Comparison of ENCODE assay signal across 13 cellular contexts in genomic region chr5:95519681-95520080, GRCh38. TPM values are rescaled to one million over a fixed set of nuclear protein-coding genes. Genes with fewer than 3 reads are reported as not detected.
DNase-seq lines count a peak whose midpoint lies in the region; TF ChIP-seq lines count a peak whose summit lies in the region.
"Had no signal": no experiment of that assay in that cellular context is flagged by ENCODE, and none has a peak within 500 bp of the region (broad histone marks: within the 10 kb centered on the region; RNA-seq: fewer than 3 reads in every experiment).

No MANE protein-coding gene starts in this region.

- H3K4me3 Mint-ChIP-seq in activated CD4-positive, alpha-beta T cell treated with anti-CD3 and anti-CD28 coated beads, Interleukin-2, amount 10 ng/mL, durations not matched to agents 7 days and 5 days: no peak overlapping the region
- peak overlapping the region in 2 of 5 experiments; percentile 19 to 59 for H3K4me3 Mint-ChIP-seq in brain
- no peak overlapping the region for H3K4me3 Mint-ChIP-seq in glutamatergic neuron (ENCODE audit: unreplicated experiment)
- H3K4me3 Mint-ChIP-seq: B cell; CD8-positive, alpha-beta T cell; H9; IgD-negative memory B cell had no signal

- peak overlapping the region; percentile 48 for H3K27ac Mint-ChIP-seq in activated CD4-positive, alpha-beta T cell treated with anti-CD3 and anti-CD28 coated beads, Interleukin-2, amount 10 ng/mL, durations not matched to agents 7 days and 5 days
- H3K27ac Mint-ChIP-seq in brain: peak overlapping the region in 3 of 5 experiments; percentile 46 to 92 (median 72)
- peak overlapping the region; percentile 2 for H3K27ac Mint-ChIP-seq in glutamatergic neuron (ENCODE audit: unreplicated experiment)
- H3K27ac Mint-ChIP-seq: B cell; CD8-positive, alpha-beta T cell had no signal

- no peaks in the 10 kb centered on the region for H3K9me3 Mint-ChIP-seq in activated CD4-positive, alpha-beta T cell treated with anti-CD3 and anti-CD28 coated beads, Interleukin-2, amount 10 ng/mL, durations not matched to agents 7 days and 5 days
- H3K9me3 Mint-ChIP-seq in brain: peaks cover 0 to 8% (median 0%) of the 10 kb centered on the region in 5 experiments
- H3K9me3 Mint-ChIP-seq in glutamatergic neuron (ENCODE audit: unreplicated experiment): no peaks in the 10 kb centered on the region
- H3K9me3 Mint-ChIP-seq: CD8-positive, alpha-beta T cell; H9 had no signal

- POLR2A ChIA-PET in activated CD4-positive, alpha-beta T cell treated with anti-CD3 and anti-CD28 coated beads, Interleukin-2, amount 10 ng/mL, durations not matched to agents 7 days and 5 days (lab: Charles Lee): no interaction called here

- H3K36me3 Mint-ChIP-seq in activated CD4-positive, alpha-beta T cell treated with anti-CD3 and anti-CD28 coated beads, Interleukin-2, amount 10 ng/mL, durations not matched to agents 7 days and 5 days (ENCODE audit: low read depth): peaks cover 38% of the 10 kb centered on the region
- H3K36me3 Mint-ChIP-seq in brain (peaks cover 59% of the 10 kb centered on the region), glutamatergic neuron (ENCODE audit: unreplicated experiment) (peaks cover 5% of the 10 kb centered on the region)

- H3K4me1 Mint-ChIP-seq in activated CD4-positive, alpha-beta T cell treated with anti-CD3 and anti-CD28 coated beads, Interleukin-2, amount 10 ng/mL, durations not matched to agents 7 days and 5 days: no peaks in the 10 kb centered on the region
- no peaks in the 10 kb centered on the region for H3K4me1 Mint-ChIP-seq in brain
- peaks cover 14% of the 10 kb centered on the region for H3K4me1 Mint-ChIP-seq in glutamatergic neuron (ENCODE audit: low read depth, unreplicated experiment)
- H3K4me1 Mint-ChIP-seq: B cell, H9, IgD-negative memory B cell had no signal

- CTCF ChIA-PET in activated CD4-positive, alpha-beta T cell treated with anti-CD3 and anti-CD28 coated beads, Interleukin-2, amount 10 ng/mL, durations not matched to agents 7 days and 5 days (lab: Charles Lee): interaction anchor here (1.4 kb wide), 1 partner anchor 15 kb away, joined by 3 read pairs; no protein-coding TSS in a partner anchor

- TF ChIP-seq CTCF in brain (conservative IDR thresholded peaks at IDR 0.05) (no peak), glutamatergic neuron (IDR thresholded peaks at IDR 0.05; ENCODE audit: partially characterized antibody, unreplicated experiment) (no peak), foreskin fibroblast (IDR thresholded peaks at IDR 0.05; ENCODE audit: low read depth, low read length) (no peak)

- H3K27me3 Mint-ChIP-seq in activated CD4-positive, alpha-beta T cell treated with anti-CD3 and anti-CD28 coated beads, Interleukin-2, amount 10 ng/mL, durations not matched to agents 7 days and 5 days: no peaks in the 10 kb centered on the region
- H3K27me3 Mint-ChIP-seq in brain (no peaks in the 10 kb centered on the region), glutamatergic neuron (ENCODE audit: unreplicated experiment) (peaks cover 1% of the 10 kb centered on the region)
- H3K27me3 Mint-ChIP-seq: B cell, IgD-negative memory B cell had no signal

- no peak for DNase-seq in activated CD4-positive, alpha-beta T cell treated with anti-CD3 and anti-CD28 coated beads, Interleukin-2, amount 10 ng/mL, durations not matched to agents 7 days and 5 days
- no peak for DNase-seq in activated CD4-positive, alpha-beta T cell treated with anti-CD3 and anti-CD28 coated beads, Interleukin-2, amount 50 U/mL, for 48 hours
- DNase-seq in glutamatergic neuron (no peak), foreskin fibroblast (no peak), DMS79 treated with DMSO at 0.1 percent for 48 hours (lab: John Stamatoyannopoulos, UW) (no peak)
- DNase-seq: Calu3; CD8-positive, alpha-beta T cell; GF-D8; H9 had no signal

- H3K4me3 ChIP-seq in foreskin fibroblast (ENCODE audit: low read depth in 1 of 2, low read length in 2 of 2): no peak overlapping the region
- H3K4me3 ChIP-seq: BLaER1 treated with 17β-estradiol and CSF1 and Interleukin-3, amounts not matched to agents 10 nM and 100 nM had no signal

RNA-seq across cellular contexts. Expression of gene SKIC3, which starts 35.1 kb away (rescaled TPM):
- 10 to 100 TPM; 74.6 to 74.9 TPM for total RNA-seq in activated CD4-positive, alpha-beta T cell treated with anti-CD3 and anti-CD28 coated beads, Interleukin-2, amount 10 ng/mL, durations not matched to agents 7 days and 5 days
- polyA plus RNA-seq in brain (ENCODE audit: insufficient read depth, low read depth, low replicate concordance): 9.2 TPM
- total RNA-seq in glutamatergic neuron (ENCODE audit: unreplicated experiment): 163 TPM

RNA-seq across cellular contexts. Expression of gene ARSK, which starts 35.2 kb away (rescaled TPM):
- 1 to 10 TPM; 5.1 to 5.2 TPM for total RNA-seq in activated CD4-positive, alpha-beta T cell treated with anti-CD3 and anti-CD28 coated beads, Interleukin-2, amount 10 ng/mL, durations not matched to agents 7 days and 5 days
- polyA plus RNA-seq in brain (ENCODE audit: insufficient read depth, low read depth, low replicate concordance): 3.5 TPM
- total RNA-seq in glutamatergic neuron (ENCODE audit: unreplicated experiment): 5.5 TPM

Comparison
In these comparisons a context has a peak if more than half of its experiments do, and no peak if none do; other contexts are left out.
1. H3K27ac Mint-ChIP-seq: peak in every context shown above with its lines; median percentile 72 in brain; 48 in activated CD4-positive, alpha-beta T cell treated with anti-CD3 and anti-CD28 coated beads, Interleukin-2, amount 10 ng/mL, durations not matched to agents 7 days and 5 days; 2 in glutamatergic neuron.